ENCODE assay signal across 14 cellular contexts in the genomic region with DNA sequence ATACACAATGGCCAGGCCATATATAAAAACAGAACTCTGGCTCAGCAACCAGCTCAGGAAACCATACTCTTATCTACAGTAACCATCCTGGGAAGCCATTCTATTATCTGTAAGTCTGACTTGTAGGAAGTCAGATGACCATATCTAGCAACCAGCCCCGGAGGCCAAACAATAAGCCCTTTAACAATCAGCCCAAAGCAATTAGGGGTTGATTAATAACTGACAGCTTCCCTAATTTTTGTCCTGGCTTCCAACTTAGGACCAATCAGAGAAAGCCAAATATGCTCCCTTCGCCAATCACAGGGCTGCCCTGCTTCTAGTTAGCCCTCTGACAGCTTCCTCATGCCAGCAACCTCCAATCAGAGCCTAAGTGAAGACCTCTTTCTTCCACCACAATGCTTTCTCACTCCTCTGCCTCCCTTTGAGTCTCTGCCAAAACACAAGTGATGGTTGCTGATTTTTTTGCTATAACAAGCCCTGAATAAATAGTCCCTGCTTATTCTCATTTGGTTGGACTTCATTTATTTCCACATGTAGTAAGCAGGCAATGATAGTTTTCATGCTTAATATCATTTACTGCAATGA. TPM values are rescaled to one million over a fixed set of nuclear protein-coding genes. Genes with fewer than 3 reads are reported as not detected.
DNase-seq lines count a peak whose midpoint lies in the region; ATAC-seq and TF ChIP-seq lines count a peak whose summit lies in the region.
"Had no signal": no experiment of that assay in that cellular context is flagged by ENCODE, and none has a peak within 500 bp of the region (broad histone marks: within the 10 kb centered on the region; RNA-seq: fewer than 3 reads in every experiment).

No MANE protein-coding gene starts in this region.

- H3K9me3 ChIP-seq in AG04450 (ENCODE audit: control insufficient read depth, insufficient read depth, low read length): no peaks in the 10 kb centered on the region
- no peaks in the 10 kb centered on the region for H3K9me3 ChIP-seq in RWPE2 (ENCODE audit: severe bottlenecking)
- H3K9me3 ChIP-seq in ovary: no peaks in the 10 kb centered on the region
- H3K9me3 ChIP-seq: left ventricle myocardium inferior had no signal

- H3K36me3 Mint-ChIP-seq in T-helper 2 cell treated with Interferon-gamma antibody and Interleukin-4, amounts not matched to agents 5 μg/mL and 100 μg/mL, for 36 hours (ENCODE audit: low read depth): no peaks in the 10 kb centered on the region
- H3K36me3 Mint-ChIP-seq: stimulated activated effector memory CD8-positive, alpha-beta T cell treated with anti-CD3 and anti-CD28 coated beads, Interleukin-12 subunit alpha, Interleukin-12 subunit beta, amount 100 ng/mL, for 72 hours had no signal

- POLR2A ChIA-PET in AG04450 (lab: Yijun Ruan, JAX): no interaction called here

- DNase-seq in AG04450 (ENCODE audit: low read depth, low spot score) (no peak), KBM-7 (peak; percentile 75), RWPE2 (ENCODE audit: low spot score) (no peak), fibroblast of mammary gland (ENCODE audit: low read depth) (peak; percentile 52), NCI-H187 treated with DMSO at 0.1 percent for 48 hours (lab: John Stamatoyannopoulos, UW) (no peak), omental fat pad (ENCODE audit: low spot score) (no peak), ovary (no peak)
- DNase-seq in T-helper 2 cell treated with Interferon-gamma antibody and Interleukin-4, amounts not matched to agents 5 μg/mL and 100 μg/mL, for 36 hours (ENCODE audit: low spot score): no peak
- DNase-seq: activated naive CD4-positive, alpha-beta T cell treated with anti-CD3 and anti-CD28 coated beads for 36 hours; left ventricle myocardium inferior; NCI-H526 treated with DMSO at 0.1 percent for 48 hours had no signal

- H3K27me3 ChIP-seq in AG04450 (ENCODE audit: control insufficient read depth, insufficient read depth, low read length) (no peaks in the 10 kb centered on the region), RWPE2 (ENCODE audit: insufficient read depth, poor library complexity, severe bottlenecking) (no peaks in the 10 kb centered on the region), ovary (no peaks in the 10 kb centered on the region)

- in situ Hi-C loops in KBM-7 (cut with MboI; ENCODE audit: low pct_unique_long_range_greater_than_20kb, low sequenced_read_pairs): no loop called here

- H3K27ac ChIP-seq in AG04450 (ENCODE audit: low read depth, low read length): peak overlapping the region; percentile 40
- H3K27ac ChIP-seq in RWPE2 (ENCODE audit: poor library complexity, severe bottlenecking): peak overlapping the region; percentile 36
- no peak overlapping the region for H3K27ac ChIP-seq in ovary
- H3K27ac ChIP-seq: coronary artery, left ventricle myocardium inferior had no signal

- peaks cover 5% of the 10 kb centered on the region for H3K4me1 Mint-ChIP-seq in T-helper 2 cell treated with Interferon-gamma antibody and Interleukin-4, amounts not matched to agents 5 μg/mL and 100 μg/mL, for 36 hours (ENCODE audit: low read depth)
- H3K4me1 Mint-ChIP-seq: B cell; stimulated activated effector memory CD8-positive, alpha-beta T cell treated with anti-CD3 and anti-CD28 coated beads, Interleukin-12 subunit alpha, Interleukin-12 subunit beta, amount 100 ng/mL, for 72 hours had no signal

- WGBS in ovary, 3 donors: 68 to 82% (median 79%) methylated on average over 2 of the region's 2 CpGs

- CTCF ChIA-PET in AG04450 (lab: Charles Lee): no interaction called here

- H3K4me3 ChIP-seq in AG04450 (ENCODE audit: low read depth, low read length): no peak overlapping the region
- no peak overlapping the region for H3K4me3 ChIP-seq in RWPE2 (ENCODE audit: severe bottlenecking)
- H3K4me3 ChIP-seq in fibroblast of mammary gland (ENCODE audit: control insufficient read depth, low read depth, low read length): no peak overlapping the region
- no peak overlapping the region for H3K4me3 ChIP-seq in ovary
- H3K4me3 ChIP-seq: coronary artery, left ventricle myocardium inferior had no signal

- no peak for TF ChIP-seq POLR2A in ovary (IDR thresholded peaks at IDR 0.05)

- no peak for TF ChIP-seq EP300 in ovary (IDR thresholded peaks at IDR 0.05)

- H3K4me1 ChIP-seq in RWPE2 (ENCODE audit: insufficient read depth, poor library complexity, severe bottlenecking) (peaks cover 48% of the 10 kb centered on the region), ovary (ENCODE audit: insufficient read depth) (no peaks in the 10 kb centered on the region)
- H3K4me1 ChIP-seq: left ventricle myocardium inferior had no signal

- no peak overlapping the region for H3K4me3 Mint-ChIP-seq in T-helper 2 cell treated with Interferon-gamma antibody and Interleukin-4, amounts not matched to agents 5 μg/mL and 100 μg/mL, for 36 hours
- H3K4me3 Mint-ChIP-seq: activated naive CD4-positive, alpha-beta T cell treated with anti-CD3 and anti-CD28 coated beads for 36 hours; B cell; stimulated activated effector memory CD8-positive, alpha-beta T cell treated with anti-CD3 and anti-CD28 coated beads, Interleukin-12 subunit alpha, Interleukin-12 subunit beta, amount 100 ng/mL, for 72 hours had no signal

- intact Hi-C loops in ovary (cut with DNase I): no loop called here

- no peaks in the 10 kb centered on the region for H3K9me3 Mint-ChIP-seq in T-helper 2 cell treated with Interferon-gamma antibody and Interleukin-4, amounts not matched to agents 5 μg/mL and 100 μg/mL, for 36 hours
- H3K9me3 Mint-ChIP-seq: activated naive CD4-positive, alpha-beta T cell treated with anti-CD3 and anti-CD28 coated beads for 36 hours; stimulated activated effector memory CD8-positive, alpha-beta T cell treated with anti-CD3 and anti-CD28 coated beads, Interleukin-12 subunit alpha, Interleukin-12 subunit beta, amount 100 ng/mL, for 72 hours had no signal

- H3K27ac Mint-ChIP-seq in T-helper 2 cell treated with Interferon-gamma antibody and Interleukin-4, amounts not matched to agents 5 μg/mL and 100 μg/mL, for 36 hours: no peak overlapping the region
- H3K27ac Mint-ChIP-seq: activated naive CD4-positive, alpha-beta T cell treated with anti-CD3 and anti-CD28 coated beads for 36 hours; B cell; stimulated activated effector memory CD8-positive, alpha-beta T cell treated with anti-CD3 and anti-CD28 coated beads, Interleukin-12 subunit alpha, Interleukin-12 subunit beta, amount 100 ng/mL, for 72 hours had no signal

- TF ChIP-seq CTCF in AG04450 (IDR thresholded peaks at IDR 0.05; ENCODE audit: low read depth, low read length) (no peak), RWPE2 (IDR thresholded peaks at IDR 0.05; ENCODE audit: poor library complexity, severe bottlenecking) (no peak), fibroblast of mammary gland (conservative IDR thresholded peaks at IDR 0.05; ENCODE audit: control insufficient read depth, insufficient read depth, low read depth, low read length) (no peak), omental fat pad (IDR thresholded peaks at IDR 0.05) (no peak), ovary (IDR thresholded peaks at IDR 0.05) (no peak)

- H3K36me3 ChIP-seq in RWPE2 (ENCODE audit: low read depth) (no peaks in the 10 kb centered on the region), ovary (no peaks in the 10 kb centered on the region)
- H3K36me3 ChIP-seq: left ventricle myocardium inferior had no signal

- ATAC-seq in RWPE2 (ENCODE audit: low read depth) (no peak), omental fat pad (ENCODE audit: low FRiP score) (no peak)
- ATAC-seq: stimulated activated effector memory CD8-positive, alpha-beta T cell treated with anti-CD3 and anti-CD28 coated beads, Interleukin-12 subunit alpha, Interleukin-12 subunit beta, amount 100 ng/mL, for 72 hours had no signal

- no peaks in the 10 kb centered on the region for H3K27me3 Mint-ChIP-seq in T-helper 2 cell treated with Interferon-gamma antibody and Interleukin-4, amounts not matched to agents 5 μg/mL and 100 μg/mL, for 36 hours (ENCODE audit: low read depth)
- H3K27me3 Mint-ChIP-seq: B cell had no signal

RNA-seq across cellular contexts. Expression of gene STXBP5, which starts 37.8 kb away (rescaled TPM):
- polyA plus RNA-seq in AG04450 (2011; rRNA removed): 33.9 and 40.0 TPM in 2 replicates
- 58.7 and 86.8 TPM in 2 replicates for polyA minus RNA-seq in AG04450 (2011; rRNA and poly(A)+ RNA removed)
- 10 to 100 TPM; 19.7 to 37.2 (median 22.6) TPM for total RNA-seq in omental fat pad
- total RNA-seq in ovary: 10 to 100 TPM in 5 of 7 donors, 1 to 10 TPM in 2; 7.6 to 15.4 (median 11.6) TPM
- 1 to 10 TPM; 3.3 to 7.2 TPM for polyA plus RNA-seq in ovary

Comparison
In these comparisons a context has a peak if more than half of its experiments do, and no peak if none do; other contexts are left out.
1. DNase-seq: peak in KBM-7 (single experiment) and fibroblast of mammary gland (single experiment); none in AG04450 (single experiment), RWPE2 (single experiment), NCI-H187 treated with DMSO at 0.1 percent for 48 hours (single experiment), T-helper 2 cell treated with Interferon-gamma antibody and Interleukin-4, amounts not matched to agents 5 μg/mL and 100 μg/mL, for 36 hours (single experiment), omental fat pad (single experiment) and ovary (0 of 5).
2. H3K27ac ChIP-seq: peak in AG04450 (single experiment) and RWPE2 (single experiment); none in ovary (0 of 2).